In the genomic region with DNA sequence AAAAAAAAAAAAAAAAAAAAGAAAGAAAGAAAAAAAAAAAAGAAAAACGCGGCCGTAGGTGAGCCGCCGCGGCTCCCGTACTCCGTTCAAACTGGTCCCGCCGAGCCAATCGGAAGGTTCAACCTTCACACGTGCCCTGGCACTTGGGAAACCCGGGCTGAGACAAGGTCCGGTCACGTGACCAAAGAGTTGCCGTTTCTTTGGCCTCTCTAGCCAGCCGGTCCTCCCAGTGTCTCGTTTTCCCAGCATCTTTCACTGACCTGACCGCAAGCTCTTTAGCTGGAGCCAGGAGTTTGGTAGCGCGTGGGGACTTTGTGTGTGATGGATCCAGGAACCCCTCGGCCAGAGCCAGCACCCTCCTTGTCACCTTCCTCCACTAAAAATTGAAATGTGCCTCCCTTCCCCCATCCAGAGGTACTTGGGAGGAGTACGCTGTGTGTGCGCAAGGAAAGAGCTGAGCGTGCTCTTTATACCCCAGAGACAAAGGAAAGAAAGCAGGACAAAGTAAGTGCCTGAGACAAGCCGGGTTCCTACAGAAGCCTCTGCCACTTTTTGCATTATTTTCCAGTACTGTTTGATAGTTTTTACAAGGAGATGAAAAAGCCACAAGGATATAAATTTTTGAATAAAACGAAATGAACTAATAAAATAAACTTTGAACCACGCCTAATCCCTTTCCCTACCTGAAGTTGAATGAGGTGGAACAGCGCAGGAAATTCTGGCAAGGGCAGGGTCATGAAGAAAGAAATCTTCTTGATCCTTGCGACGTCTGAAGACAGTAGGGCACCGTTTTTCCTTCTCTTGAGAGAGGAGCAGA, we compare ENCODE assay signal across 8 cellular contexts. TPM values are rescaled to one million over a fixed set of nuclear protein-coding genes. Genes with fewer than 3 reads are reported as not detected.
A peak's percentile ranks its signal among the peaks of the same experiment; 100 is the strongest.
DNase-seq lines count a peak whose midpoint lies in the region; ATAC-seq and TF ChIP-seq lines count a peak whose summit lies in the region.

No MANE protein-coding gene starts in this region.

- H3K4me3 Mint-ChIP-seq in type B pancreatic cell = peak overlapping the region; percentile 96

- no peak for TF ChIP-seq CTCF in GM12865 (IDR thresholded peaks at IDR 0.05; ENCODE audit: insufficient read depth, low read depth, low read length, missing control alignments)
- TF ChIP-seq CTCF in adrenal gland (IDR thresholded peaks at IDR 0.05) = no peak
- no peak for TF ChIP-seq CTCF in heart left ventricle (IDR thresholded peaks at IDR 0.05)
- TF ChIP-seq CTCF in type B pancreatic cell (conservative IDR thresholded peaks at IDR 0.05) = no peak

- DNase-seq in GM12865 (ENCODE audit: low read depth) (peak; percentile 99), NCI-H1436 treated with DMSO at 0.1 percent for 48 hours (lab: John Stamatoyannopoulos, UW) (peak; percentile 91), T follicular helper cell (ENCODE audit: low read depth) (peak; percentile 90), adrenal gland (peak; percentile 96 to 99 (median 99)), heart left ventricle (peak; percentile 96 to 99 (median 98)), pons (ENCODE audit: low spot score) (peak; percentile 99), type B pancreatic cell (ENCODE audit: extremely low spot score, unreplicated experiment) (peak; percentile 93)

- peak overlapping the region; percentile 94 for H3K4me3 ChIP-seq in GM12865 (ENCODE audit: low read depth, low read length)
- H3K4me3 ChIP-seq in adrenal gland = peak overlapping the region in 2 of 4 donors; percentile 64 to 98
- H3K4me3 ChIP-seq in heart left ventricle = peak overlapping the region; percentile 65 to 98 (median 79)

- WGBS in adrenal gland, 4 donors = 1% methylated on average over 32 of the region's 32 CpGs
- WGBS in heart left ventricle, 4 donors = 1% methylated on average over 32 of the region's 32 CpGs

- TF ChIP-seq POLR2A in adrenal gland (IDR thresholded peaks at IDR 0.05) (peak; percentile 65 to 83), heart left ventricle (IDR thresholded peaks at IDR 0.05) (no peak)

- H3K27me3 ChIP-seq in adrenal gland (no peaks in the 10 kb centered on the region), heart left ventricle (no peaks in the 10 kb centered on the region)

- H3K36me3 ChIP-seq in adrenal gland (replicated peaks in 1 of 2) = peaks cover 0 to 13% of the 10 kb centered on the region in 2 donors
- peaks cover 0 to 19% (median 13%) of the 10 kb centered on the region in 9 donors for H3K36me3 ChIP-seq in heart left ventricle

- H3K9me3 Mint-ChIP-seq in type B pancreatic cell = no peaks in the 10 kb centered on the region

- H3K4me1 Mint-ChIP-seq in type B pancreatic cell (ENCODE audit: unreplicated experiment) = peaks cover 23% of the 10 kb centered on the region

- H3K36me3 Mint-ChIP-seq in type B pancreatic cell = peaks cover 7% of the 10 kb centered on the region

- H3K4me1 ChIP-seq in adrenal gland (replicated peaks in 1 of 2) (peaks cover 20 to 27% of the 10 kb centered on the region in 2 donors), heart left ventricle (peaks cover 4 to 44% (median 33%) of the 10 kb centered on the region in 12 donors)

- H3K9me3 ChIP-seq in adrenal gland (replicated peaks in 1 of 3) (no peaks in the 10 kb centered on the region), heart left ventricle (no peaks in the 10 kb centered on the region)

- ATAC-seq in HG02840 (IDR thresholded peaks at IDR 0.05; ENCODE audit: low FRiP score, unreplicated experiment) = peak; percentile 92
- peak; percentile 92 to 96 (median 94) for ATAC-seq in heart left ventricle

- intact Hi-C loops in adrenal gland (cut with DNase I) = no loop called here
- intact Hi-C loops in heart left ventricle (cut with DNase I) = loop anchor here in 4 of 10 donors (2.0 to 5.0 kb wide), 3 partner anchors 14 to 80 kb away; a partner anchor contains a TSS

- no peaks in the 10 kb centered on the region for H3K27me3 Mint-ChIP-seq in type B pancreatic cell

- peak overlapping the region; percentile 95 for H3K27ac Mint-ChIP-seq in type B pancreatic cell

- H3K27ac ChIP-seq in adrenal gland (peak overlapping the region; percentile 89 to 99 (median 92)), heart left ventricle (peak overlapping the region; percentile 88 to 98 (median 96))

RNA-seq across cellular contexts. Expression of a gene that starts 1.0 kb away (rescaled TPM):
- total RNA-seq in adrenal gland (100 to 1,000 TPM in 2 of 8 donors, 10 to 100 TPM in 6; 43.4 to 104 (median 79.0) TPM), heart left ventricle (10 to 100 TPM; 33.7 to 57.4 (median 42.6) TPM), type B pancreatic cell (ENCODE audit: low replicate concordance) (78.6 and 99.7 TPM in 2 replicates)
- polyA plus RNA-seq in adrenal gland (10 to 100 TPM; 43.4 to 99.2 (median 58.4) TPM), heart left ventricle (10 to 100 TPM; 18.0 to 29.2 TPM)

RNA-seq across cellular contexts. Expression of a gene that starts 11.7 kb away (rescaled TPM):
- total RNA-seq in adrenal gland (100 to 1,000 TPM; 125 to 423 (median 258) TPM), heart left ventricle (100 to 1,000 TPM in 6 of 9 donors, 10 to 100 TPM in 3; 90.4 to 305 (median 118) TPM), type B pancreatic cell (ENCODE audit: low replicate concordance) (164 and 173 TPM in 2 replicates)
- polyA plus RNA-seq in adrenal gland (100 to 1,000 TPM; 162 to 405 (median 338) TPM), heart left ventricle (100 to 1,000 TPM; 226 to 234 TPM)

RNA-seq across cellular contexts. Expression of a gene that starts 14.5 kb away (rescaled TPM):
- total RNA-seq in adrenal gland = 10 to 100 TPM; 76.1 to 97.7 (median 82.5) TPM
- polyA plus RNA-seq in adrenal gland = 10 to 100 TPM; 50.3 to 74.1 (median 56.7) TPM
- total RNA-seq in heart left ventricle = 10 to 100 TPM; 54.3 to 81.5 (median 61.8) TPM
- polyA plus RNA-seq in heart left ventricle = 100 to 1,000 TPM in 1 of 2 donors, 10 to 100 TPM in 1; 76.3 to 133 TPM
- 59.6 and 74.5 TPM in 2 replicates for total RNA-seq in type B pancreatic cell (ENCODE audit: low replicate concordance)

RNA-seq across cellular contexts. Expression of a gene that starts 26.3 kb away (rescaled TPM):
- total RNA-seq in adrenal gland (10 to 100 TPM in 4 of 8 donors, 1 to 10 TPM in 4; 6.9 to 14.7 (median 10.6) TPM), heart left ventricle (1 to 10 TPM; 1.5 to 3.6 (median 2.4) TPM), type B pancreatic cell (ENCODE audit: low replicate concordance) (15.4 and 17.0 TPM in 2 replicates)
- polyA plus RNA-seq in adrenal gland (1 to 10 TPM; 2.1 to 6.8 (median 6.4) TPM), heart left ventricle (1 to 10 TPM; 1.0 to 5.0 TPM)

RNA-seq across cellular contexts. Expression of a gene that starts 28.8 kb away (rescaled TPM):
- not detected for total RNA-seq in adrenal gland
- polyA plus RNA-seq in adrenal gland = not detected
- total RNA-seq in heart left ventricle = not detected
- polyA plus RNA-seq in heart left ventricle = not detected
- 0.14 TPM in 1 of 2 replicates, not detected in the other for total RNA-seq in type B pancreatic cell (ENCODE audit: low replicate concordance)

Comparison
In these comparisons a context has a peak if more than half of its experiments do, and no peak if none do; other contexts are left out.
1. POLR2A ChIP-seq: peak in adrenal gland (2 of 2); none in heart left ventricle (0 of 2).
2. Peak in every context shown above with its lines, with median percentiles within 50 percentile points of each other: DNase-seq.